Comparison of ENCODE assay signal across 11 cellular contexts in genomic region chr15:63054281-63054683, GRCh38. TPM values are rescaled to one million over a fixed set of nuclear protein-coding genes. Genes with fewer than 3 reads are reported as not detected.
DNase-seq lines count a peak whose midpoint lies in the region; FAIRE-seq and TF ChIP-seq lines count a peak whose summit lies in the region.
"Had no signal": no experiment of that assay in that cellular context is flagged by ENCODE, and none has a peak within 500 bp of the region (broad histone marks: within the 10 kb centered on the region; RNA-seq: fewer than 3 reads in every experiment).

No MANE protein-coding gene starts in this region.

- H3K4me1 ChIP-seq in astrocyte (ENCODE audit: insufficient read depth, low read length) (peaks cover 61% of the 10 kb centered on the region), kidney (ENCODE audit: control insufficient read depth in 1 of 2, insufficient read depth in 1 of 2, low read depth in 1 of 2, low read length in 2 of 2) (peaks cover 45 to 60% of the 10 kb centered on the region in 2 donors), rectal smooth muscle tissue (ENCODE audit: control insufficient read depth, insufficient read depth, low read length) (peaks cover 73% of the 10 kb centered on the region)

- H3K4me3 Mint-ChIP-seq in Calu3 (ENCODE audit: low read depth, unreplicated experiment) = peak overlapping the region; percentile 36
- H3K4me3 Mint-ChIP-seq in astrocyte (ENCODE audit: unreplicated experiment) = peak overlapping the region; percentile 70
- H3K4me3 Mint-ChIP-seq: activated CD4-positive, alpha-beta T cell treated with anti-CD3 and anti-CD28 coated beads for 36 hours; activated naive CD4-positive, alpha-beta T cell treated with anti-CD3 and anti-CD28 coated beads for 36 hours had no signal

- no TSS peak for BruUV-seq in Calu3 (replicated peaks; lab: Mats Ljungman, UMichigan)

- peaks cover 63% of the 10 kb centered on the region for H3K4me1 Mint-ChIP-seq in Calu3 (ENCODE audit: low read depth, unreplicated experiment)
- peaks cover 59% of the 10 kb centered on the region for H3K4me1 Mint-ChIP-seq in astrocyte (ENCODE audit: low read depth, unreplicated experiment)

- H3K9ac ChIP-seq in astrocyte (ENCODE audit: low read length) (peak overlapping the region; percentile 60), kidney (ENCODE audit: low read length in 2 of 2) (peak overlapping the region in 1 of 2 donors; percentile 3), rectal smooth muscle tissue (ENCODE audit: low read length) (no peak overlapping the region)

- TF ChIP-seq CTCF in Calu3 (IDR thresholded peaks at IDR 0.05; ENCODE audit: unreplicated experiment) (no peak), astrocyte (IDR thresholded peaks at IDR 0.05; ENCODE audit: insufficient read depth, low read depth, low read length) (no peak), kidney (IDR thresholded peaks at IDR 0.05; ENCODE audit: borderline replicate concordance, extremely low read depth, insufficient read depth) (no peak)

- H3K36me3 Mint-ChIP-seq in Calu3 (ENCODE audit: insufficient read depth, unreplicated experiment) (peaks cover 100% of the 10 kb centered on the region), astrocyte (ENCODE audit: low read depth, unreplicated experiment) (peaks cover 23% of the 10 kb centered on the region)

- H3K9me3 Mint-ChIP-seq in Calu3 (ENCODE audit: low read depth, unreplicated experiment) (no peaks in the 10 kb centered on the region), astrocyte (ENCODE audit: unreplicated experiment) (no peaks in the 10 kb centered on the region)
- H3K9me3 Mint-ChIP-seq: activated naive CD4-positive, alpha-beta T cell treated with anti-CD3 and anti-CD28 coated beads for 36 hours had no signal

- DNase-seq in Calu3 = no peak
- no peak for DNase-seq in astrocyte (ENCODE audit: low read depth)
- DNase-seq in kidney = no peak
- DNase-seq in NCI-H2029 treated with DMSO at 0.1 percent for 48 hours (lab: John Stamatoyannopoulos, UW) = no peak
- DNase-seq in middle frontal gyrus (ENCODE audit: extremely low spot score, low spot score) = no peak
- DNase-seq in mucosa of gallbladder (ENCODE audit: low spot score) = no peak
- DNase-seq in SKM-1 treated with dmso at 0.1 percent for 144 hours (lab: John Stamatoyannopoulos, UW; ENCODE audit: unreplicated experiment) = no peak
- DNase-seq: activated CD4-positive, alpha-beta T cell treated with anti-CD3 and anti-CD28 coated beads for 36 hours; activated naive CD4-positive, alpha-beta T cell treated with anti-CD3 and anti-CD28 coated beads for 36 hours; SIG-M5 had no signal

- FAIRE-seq in astrocyte (lab: Jason Lieb, UNC) (no peak), kidney (lab: Jason Lieb, UNC) (no peak)

- H3K27me3 ChIP-seq in astrocyte (ENCODE audit: insufficient read depth, low read length) = no peaks in the 10 kb centered on the region
- no peaks in the 10 kb centered on the region for H3K27me3 ChIP-seq in rectal smooth muscle tissue (ENCODE audit: control insufficient read depth, insufficient read depth, low read length)

- peak overlapping the region; percentile 90 for H3K27ac Mint-ChIP-seq in Calu3 (ENCODE audit: unreplicated experiment)
- H3K27ac Mint-ChIP-seq in astrocyte (ENCODE audit: unreplicated experiment) = peak overlapping the region; percentile 86
- H3K27ac Mint-ChIP-seq: activated CD4-positive, alpha-beta T cell treated with anti-CD3 and anti-CD28 coated beads for 36 hours; activated naive CD4-positive, alpha-beta T cell treated with anti-CD3 and anti-CD28 coated beads for 36 hours had no signal

- intact Hi-C loops in Calu3 (cut with micrococcal nuclease; ENCODE audit: unreplicated experiment) = loop anchor here (5.0 kb wide), 1 partner anchor 103 kb away; the partner anchor contains the start of gene RPS27L
- intact Hi-C loops in kidney (cut with DNase I) = no loop called here

- H3K79me2 ChIP-seq in astrocyte (ENCODE audit: insufficient read depth, low read length) = peaks cover 80% of the 10 kb centered on the region

- H3K9me3 ChIP-seq in astrocyte (ENCODE audit: insufficient read depth, low read depth, low read length) (no peaks in the 10 kb centered on the region), kidney (ENCODE audit: control insufficient read depth in 1 of 2, low read length in 2 of 2) (no peaks in the 10 kb centered on the region)

- H3K27me3 Mint-ChIP-seq in Calu3 (ENCODE audit: unreplicated experiment) (no peaks in the 10 kb centered on the region), astrocyte (ENCODE audit: low read depth, unreplicated experiment) (no peaks in the 10 kb centered on the region)
- H3K27me3 Mint-ChIP-seq: activated CD4-positive, alpha-beta T cell treated with anti-CD3 and anti-CD28 coated beads for 36 hours had no signal

- peak overlapping the region; percentile 63 for H3K4me2 ChIP-seq in astrocyte (ENCODE audit: low read length)

- H2AFZ ChIP-seq in astrocyte (ENCODE audit: low read depth, low read length) = no peak overlapping the region

- H3K36me3 ChIP-seq in astrocyte (ENCODE audit: insufficient read depth, low read length) (peaks cover 85% of the 10 kb centered on the region), kidney (ENCODE audit: control insufficient read depth in 1 of 2, insufficient read depth in 2 of 2, low read length in 2 of 2) (peaks cover 12 to 23% of the 10 kb centered on the region in 2 donors), rectal smooth muscle tissue (ENCODE audit: control insufficient read depth, insufficient read depth, low read length) (peaks cover 10% of the 10 kb centered on the region)

- H4K20me1 ChIP-seq in astrocyte (ENCODE audit: insufficient read depth, low read length) = peaks cover 96% of the 10 kb centered on the region

- H3K4me3 ChIP-seq in astrocyte (ENCODE audit: insufficient read depth, low read depth, low read length) (no peak overlapping the region), kidney (ENCODE audit: low read length in 2 of 2) (peak overlapping the region in 1 of 2 donors; percentile 18), rectal smooth muscle tissue (ENCODE audit: low read length) (peak overlapping the region; percentile 29)

- CTCF ChIA-PET in Calu3 (lab: Charles Lee) = interaction anchor here (0.7 kb wide), 1 partner anchor 167 kb away, joined by 6 read pairs; no protein-coding TSS in a partner anchor

- peak overlapping the region; percentile 52 for H3K27ac ChIP-seq in astrocyte (ENCODE audit: low read depth, low read length)
- H3K27ac ChIP-seq in kidney (ENCODE audit: low read depth in 2 of 2, low read length in 2 of 2) = peak overlapping the region; percentile 74 to 89
- H3K27ac ChIP-seq in rectal smooth muscle tissue (ENCODE audit: low read depth, low read length) = peak overlapping the region; percentile 98

RNA-seq across cellular contexts. Expression of gene TPM1, which starts 11.7 kb away (rescaled TPM):
- total RNA-seq in Calu3 (2022) = 691 and 1,158 TPM in 2 replicates
- total RNA-seq in astrocyte = 2,922 and 3,062 TPM in 2 replicates
- 473 TPM for total RNA-seq in kidney
- polyA plus RNA-seq in kidney (ENCODE audit: insufficient read depth, low read depth, low replicate concordance) = 252 TPM
- total RNA-seq in mucosa of gallbladder = 1,361 TPM
